ENCODE assay signal across 26 cellular contexts in the genomic region with DNA sequence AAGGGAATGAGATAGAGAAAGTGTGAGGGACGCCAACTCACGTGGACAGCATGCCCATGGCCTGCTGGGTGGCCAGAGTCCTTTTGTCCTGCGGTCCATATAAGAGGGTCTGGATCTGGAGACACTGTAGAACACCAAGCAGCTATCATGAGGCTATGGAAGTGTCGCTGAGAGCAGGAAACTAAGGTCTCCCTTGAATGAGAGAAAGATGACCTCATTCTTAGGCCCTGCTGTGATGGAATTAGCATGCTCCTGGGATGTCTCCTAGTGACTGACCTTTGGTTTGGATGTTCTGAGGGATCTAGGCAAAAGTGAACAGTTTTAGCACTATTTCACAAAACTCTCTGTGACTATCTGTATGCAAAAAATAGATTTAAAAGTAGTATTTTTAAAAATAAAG. TPM values are rescaled to one million over a fixed set of nuclear protein-coding genes. Genes with fewer than 3 reads are reported as not detected.
A peak's percentile ranks its signal among the peaks of the same experiment; 100 is the strongest.
DNase-seq lines count a peak whose midpoint lies in the region; ATAC-seq, FAIRE-seq and TF ChIP-seq lines count a peak whose summit lies in the region.
"Had no signal": no experiment of that assay in that cellular context is flagged by ENCODE, and none has a peak within 500 bp of the region (broad histone marks: within the 10 kb centered on the region; RNA-seq: fewer than 3 reads in every experiment).

No MANE protein-coding gene starts in this region.

- H3K27me3 Mint-ChIP-seq in H9 (ENCODE audit: low read depth) = no peaks in the 10 kb centered on the region

- H3K23ac ChIP-seq in H9 (ENCODE audit: insufficient read length, low read depth, low read length) = no peak overlapping the region

- no peak overlapping the region for H3T11ph ChIP-seq in H9 (ENCODE audit: low read length)

- H2BK12ac ChIP-seq in H9 (ENCODE audit: insufficient read length, low read depth, low read length) = no peak overlapping the region

- ATAC-seq in psoas muscle (no peak), GM18519 (IDR thresholded peaks at IDR 0.05; ENCODE audit: low FRiP score, unreplicated experiment) (no peak)
- ATAC-seq: activated CD8-positive, alpha-beta T cell treated with anti-CD3 and anti-CD28 coated beads, Interleukin-2, amount 10 ng/mL, durations not matched to agents 7 days and 5 days had no signal

- H3K4me1 ChIP-seq in H9 (ENCODE audit: insufficient read depth, low read length) (peaks cover 8% of the 10 kb centered on the region), NT2/D1 (ENCODE audit: insufficient read depth, insufficient read length) (peaks cover 8% of the 10 kb centered on the region), left ventricle myocardium inferior (peaks cover 56% of the 10 kb centered on the region), psoas muscle (peaks cover 43% of the 10 kb centered on the region)
- H3K4me1 ChIP-seq: BLaER1, Caco-2 had no signal

- H4K91ac ChIP-seq in H9 (ENCODE audit: insufficient read length, low read depth, low read length) = no peak overlapping the region

- intact Hi-C loops in left ventricle myocardium inferior (cut with micrococcal nuclease) (no loop called here), psoas muscle (cut with DNase I) (loop anchor here in 1 of 2 donors (5.0 kb wide), 1 partner anchor 33 kb away; no protein-coding TSS in a partner anchor)

- H3K9me3 Mint-ChIP-seq in H9 = no peaks in the 10 kb centered on the region
- H3K9me3 Mint-ChIP-seq: memory B cell; T-helper 1 cell treated with Interleukin-12 subunit alpha and Interleukin-12 subunit beta and Interleukin-4 antibody, amounts not matched to agents 30 μg/mL and 1 μg/mL, for 36 hours had no signal

- H4K8ac ChIP-seq in H9 (replicated peaks; ENCODE audit: insufficient read length, low read depth, low read length) = no peak overlapping the region

- TF ChIP-seq CTCF in H9 (conservative IDR thresholded peaks at IDR 0.05) = no peak
- TF ChIP-seq CTCF in left ventricle myocardium inferior (IDR thresholded peaks at IDR 0.05; ENCODE audit: borderline replicate concordance) = no peak
- TF ChIP-seq CTCF in psoas muscle (IDR thresholded peaks at IDR 0.05) = no peak

- H3K18ac ChIP-seq in H9 (ENCODE audit: insufficient read length, low read depth, low read length) = no peak overlapping the region

- H3K27ac ChIP-seq in H9 (ENCODE audit: insufficient read length, low read depth, low read length) (no peak overlapping the region), left ventricle myocardium inferior (replicated peaks) (peak overlapping the region; percentile 48), psoas muscle (peak overlapping the region; percentile 76)
- H3K27ac ChIP-seq: BLaER1, neutrophil had no signal

- no peak overlapping the region for H3K4me3 Mint-ChIP-seq in H9
- H3K4me3 Mint-ChIP-seq: activated CD8-positive, alpha-beta T cell treated with anti-CD3 and anti-CD28 coated beads, Interleukin-2, amount 10 ng/mL, durations not matched to agents 7 days and 5 days; memory B cell; T-helper 1 cell treated with Interleukin-12 subunit alpha and Interleukin-12 subunit beta and Interleukin-4 antibody, amounts not matched to agents 30 μg/mL and 1 μg/mL, for 36 hours had no signal

- no peak overlapping the region for H2BK15ac ChIP-seq in H9 (ENCODE audit: low read depth, low read length)

- no peaks in the 10 kb centered on the region for H3K23me2 ChIP-seq in H9 (ENCODE audit: insufficient read length, low read depth, low read length, poor library complexity, severe bottlenecking)

- H3K4me3 ChIP-seq in NT2/D1 (ENCODE audit: insufficient read length, low read depth) (no peak overlapping the region), left ventricle myocardium inferior (no peak overlapping the region), psoas muscle (no peak overlapping the region)
- H3K4me3 ChIP-seq: BLaER1, smooth muscle cell had no signal

- no peak overlapping the region for H2BK120ac ChIP-seq in H9 (ENCODE audit: low read depth, low read length, poor library complexity, severe bottlenecking)

- no peak overlapping the region for H3K14ac ChIP-seq in H9 (ENCODE audit: insufficient read depth, low read length)

- no peaks in the 10 kb centered on the region for H3K79me1 ChIP-seq in H9 (ENCODE audit: insufficient read depth, low read depth, low read length, poor library complexity, severe bottlenecking)

- peak; percentile 24 for DNase-seq in H9
- DNase-seq in NT2/D1 (ENCODE audit: low read depth, low spot score) = peak; percentile 33
- DNase-seq in left ventricle myocardium inferior = no peak
- DNase-seq in psoas muscle = no peak
- no peak for DNase-seq in HTR-8/SVneo (ENCODE audit: insufficient read length, low spot score)
- DNase-seq in NCI-H128 (lab: John Stamatoyannopoulos, UW; ENCODE audit: unreplicated experiment) = no peak
- DNase-seq in NCI-H1417 treated with DMSO at 0.1 percent for 48 hours (lab: John Stamatoyannopoulos, UW) = no peak
- DNase-seq: activated CD4-positive, alpha-beta T cell treated with anti-CD3 and anti-CD28 coated beads for 1 hour; activated CD8-positive, alpha-beta T cell treated with anti-CD3 and anti-CD28 coated beads, Interleukin-2, amount 10 ng/mL, durations not matched to agents 7 days and 5 days; activated effector memory CD4-positive, alpha-beta T cell treated with anti-CD3 and anti-CD28 coated beads, Interleukin-2, amount 50 U/mL, for 16 hours; Caco-2; DMS79 treated with DMSO at 0.1 percent for 48 hours; GF-D8; Karpas-422; MV-4-11; NCI-H1694 treated with DMSO at 0.1 percent for 48 hours; OCI-M1; SK-N-SH; stimulated activated CD4-positive, alpha-beta T cell treated with anti-CD3 and anti-CD28 coated beads, Interleukin-2, amount 100 ng/mL, for 24 hours had no signal

- H2BK20ac ChIP-seq in H9 (ENCODE audit: low read depth, low read length, poor library complexity, severe bottlenecking) = no peak overlapping the region

- no peaks in the 10 kb centered on the region for H3K79me2 ChIP-seq in H9 (ENCODE audit: insufficient read depth, low read length)

- H3K56ac ChIP-seq in H9 (ENCODE audit: insufficient read length, low read depth, low read length) = no peak overlapping the region

- no peaks in the 10 kb centered on the region for H3K27me3 ChIP-seq in H9 (ENCODE audit: insufficient read depth, low read length)
- no peaks in the 10 kb centered on the region for H3K27me3 ChIP-seq in NT2/D1 (ENCODE audit: insufficient read depth, insufficient read length)
- H3K27me3 ChIP-seq in left ventricle myocardium inferior (ENCODE audit: low read depth) = no peaks in the 10 kb centered on the region
- no peaks in the 10 kb centered on the region for H3K27me3 ChIP-seq in psoas muscle (ENCODE audit: insufficient read depth in 3 of 3, low read length in 2 of 3)
- H3K27me3 ChIP-seq: BLaER1, neutrophil had no signal

- peaks cover 39% of the 10 kb centered on the region for H3K36me3 ChIP-seq in NT2/D1 (ENCODE audit: insufficient read depth, insufficient read length, low read length)
- H3K36me3 ChIP-seq in left ventricle myocardium inferior = peaks cover 25% of the 10 kb centered on the region
- H3K36me3 ChIP-seq in psoas muscle (ENCODE audit: insufficient read depth in 1 of 2, low read depth in 1 of 2) = peaks cover 0 to 32% of the 10 kb centered on the region in 2 donors
- H3K36me3 ChIP-seq: BLaER1, neutrophil had no signal

- no CpG with 5 or more reads among the region's 4 CpGs for WGBS in H9 (ENCODE audit: extremely low coverage, insufficient read length, low lambda C conversion rate)
- 71 to 85% (median 82%) methylated on average over 4 of the region's 4 CpGs for WGBS in psoas muscle, 3 donors

- H2AK5ac ChIP-seq in H9 (ENCODE audit: insufficient read length, low read length) = no peak overlapping the region

- H3K36me3 Mint-ChIP-seq in H9 (ENCODE audit: insufficient read depth in 1 of 3, low read depth in 3 of 3) = peaks cover 8 to 20% (median 11%) of the 10 kb centered on the region in 3 experiments; a peak in 6 of 7 replicates
- H3K36me3 Mint-ChIP-seq: memory B cell had no signal

- no peak for FAIRE-seq in HTR-8/SVneo (lab: Jason Lieb, UNC)
- FAIRE-seq: TTC549 had no signal

- H2BK5ac ChIP-seq in H9 (ENCODE audit: insufficient read length, low read length) = no peak overlapping the region

- no peaks in the 10 kb centered on the region for H4K20me1 ChIP-seq in H9 (ENCODE audit: control insufficient read depth, insufficient read depth, insufficient read length)
- H4K20me1 ChIP-seq: BLaER1 had no signal

- H4K5ac ChIP-seq in H9 (ENCODE audit: insufficient read length, low read depth, low read length) = no peak overlapping the region

- H3K4ac ChIP-seq in H9 (ENCODE audit: low read depth, low read length) = no peak overlapping the region

- H3K9me3 ChIP-seq in H9 (ENCODE audit: control insufficient read depth, low read depth, low read length) (no peaks in the 10 kb centered on the region), NT2/D1 (ENCODE audit: insufficient read depth, low read length) (no peaks in the 10 kb centered on the region), left ventricle myocardium inferior (replicated peaks) (no peaks in the 10 kb centered on the region), psoas muscle (no peaks in the 10 kb centered on the region)
- H3K9me3 ChIP-seq: BLaER1, Caco-2, neutrophil, SK-N-SH had no signal

- H2AFZ ChIP-seq in H9 (ENCODE audit: low read length) = no peak overlapping the region

- H3K9ac ChIP-seq in H9 (ENCODE audit: extremely low read depth, insufficient read length, low read length) (no peak overlapping the region), NT2/D1 (ENCODE audit: insufficient read length, low read depth) (no peak overlapping the region)
- H3K9ac ChIP-seq: BLaER1, SK-N-SH had no signal

- peaks cover 45 to 58% of the 10 kb centered on the region in 2 experiments for H3K4me1 Mint-ChIP-seq in H9
- H3K4me1 Mint-ChIP-seq: memory B cell had no signal

- no peak overlapping the region for H3K4me2 ChIP-seq in H9 (ENCODE audit: insufficient read depth, insufficient read length, low read length)
- H3K4me2 ChIP-seq: BLaER1, SK-N-SH, smooth muscle cell had no signal

- peak overlapping the region in 2 of 3 experiments; percentile 44 to 67; a peak in 2 of 7 replicates for H3K27ac Mint-ChIP-seq in H9
- H3K27ac Mint-ChIP-seq: activated CD8-positive, alpha-beta T cell treated with anti-CD3 and anti-CD28 coated beads, Interleukin-2, amount 10 ng/mL, durations not matched to agents 7 days and 5 days; memory B cell; T-helper 1 cell treated with Interleukin-12 subunit alpha and Interleukin-12 subunit beta and Interleukin-4 antibody, amounts not matched to agents 30 μg/mL and 1 μg/mL, for 36 hours had no signal

RNA-seq across cellular contexts. Expression of gene SYNM, which starts 34.4 kb away (rescaled TPM):
- total RNA-seq in H9 (2021) (1.8 and 1.9 TPM in 2 replicates), left ventricle myocardium inferior (378 TPM), psoas muscle (100 to 1,000 TPM; 288 to 380 (median 349) TPM)
- polyA plus RNA-seq in psoas muscle = 100 to 1,000 TPM in 2 of 3 donors, 10 to 100 TPM in 1; 77.5 to 291 (median 121) TPM

Comparison
In these comparisons a context has a peak if more than half of its experiments do, and no peak if none do; other contexts are left out.
1. DNase-seq: peak in H9 (single experiment) and NT2/D1 (single experiment); none in left ventricle myocardium inferior (single experiment), psoas muscle (0 of 2), HTR-8/SVneo (single experiment), NCI-H128 (single experiment) and NCI-H1417 treated with DMSO at 0.1 percent for 48 hours (single experiment).
2. RNA of gene SYNM, which starts 34.4 kb away (total RNA-seq): 378 TPM in left ventricle myocardium inferior (single experiment) and 288 to 380 TPM in psoas muscle; 1.8 to 1.9 TPM in H9; every median in the first group is over 10 times any median in the second.